ENCODE assay signal across 1 cellular context in genomic region chr21:16420086-16420724, GRCh38.
A peak's percentile ranks its signal among the peaks of the same experiment; 100 is the strongest.
TF ChIP-seq lines count a peak whose summit lies in the region.

No MANE protein-coding gene starts in this region.

TF ChIP-seq in HEK293, 187 proteins besides CTCF, POLR2A, EP300 and RAD21 (continued from another document and continues in another):
- no peak for TF ChIP-seq TSHZ1 (tag by site-specific recombination; IDR thresholded peaks at IDR 0.05; ENCODE audit: borderline replicate concordance)
- TF ChIP-seq ZNF707 (tag by site-specific recombination; IDR thresholded peaks at IDR 0.05), result no peak
- no peak for TF ChIP-seq SETDB1 (IDR thresholded peaks at IDR 0.05; ENCODE audit: insufficient read length, low read length)
- TF ChIP-seq ZNF202 (tag by site-specific recombination; IDR thresholded peaks at IDR 0.05; ENCODE audit: borderline replicate concordance), result no peak
- no peak for TF ChIP-seq HIC1 (tag by site-specific recombination; IDR thresholded peaks at IDR 0.05)
- TF ChIP-seq ZNF585B (tag by site-specific recombination; IDR thresholded peaks at IDR 0.05), result no peak
- no peak for TF ChIP-seq ZNF654 (tag by site-specific recombination; IDR thresholded peaks at IDR 0.05; ENCODE audit: low read depth)
- peak; percentile 34; the same call in 1 of the 2 replicates for TF ChIP-seq PRDM4 (tag by site-specific recombination; IDR thresholded peaks at IDR 0.05)
- TF ChIP-seq GFI1B (tag by site-specific recombination; IDR thresholded peaks at IDR 0.05), result no peak
- TF ChIP-seq ZBTB1 (tag by site-specific recombination; IDR thresholded peaks at IDR 0.05), result no peak
- TF ChIP-seq ZNF221 (tag by site-specific recombination; IDR thresholded peaks at IDR 0.05; ENCODE audit: borderline replicate concordance), result peak; percentile 89; the same call in 1 of the 2 replicates
- TF ChIP-seq ZBTB6 (tag by site-specific recombination; IDR thresholded peaks at IDR 0.05), result peak; percentile 37; the same call in 1 of the 2 replicates
- no peak for TF ChIP-seq ZNF114 (tag by site-specific recombination; IDR thresholded peaks at IDR 0.05)
- no peak for TF ChIP-seq OVOL3 (tag by site-specific recombination; IDR thresholded peaks at IDR 0.05)
- no peak for TF ChIP-seq ZNF843 (tag by site-specific recombination; IDR thresholded peaks at IDR 0.05)
- no peak for TF ChIP-seq TRIM28 (IDR thresholded peaks at IDR 0.05; ENCODE audit: borderline replicate concordance, low read length)
- TF ChIP-seq ZNF394 (tag by site-specific recombination; IDR thresholded peaks at IDR 0.05; ENCODE audit: borderline replicate concordance), result no peak
- TF ChIP-seq ZNF580 (tag by site-specific recombination; IDR thresholded peaks at IDR 0.05), result no peak
- no peak for TF ChIP-seq YY1 (tag by site-specific recombination; IDR thresholded peaks at IDR 0.05)
- no peak for TF ChIP-seq ZNF354C (tag by site-specific recombination; IDR thresholded peaks at IDR 0.05; ENCODE audit: borderline replicate concordance, low read depth)
- TF ChIP-seq ZNF529 (tag by site-specific recombination; IDR thresholded peaks at IDR 0.05; ENCODE audit: insufficient replicate concordance), result peak; percentile 70
- TF ChIP-seq ZNF266 (tag by site-specific recombination; IDR thresholded peaks at IDR 0.05; ENCODE audit: low read depth), result no peak
- no peak for TF ChIP-seq ZNF658 (tag by site-specific recombination; IDR thresholded peaks at IDR 0.05)
- TF ChIP-seq FEZF1 (tag by site-specific recombination; IDR thresholded peaks at IDR 0.05), result no peak
- no peak for TF ChIP-seq YY2 (tag by site-specific recombination; IDR thresholded peaks at IDR 0.05)
- TF ChIP-seq ZBTB21 (tag by site-specific recombination; IDR thresholded peaks at IDR 0.05), result 0 out of 2 replicates have a peak, but pooled peaks have one; percentile 45
- no peak for TF ChIP-seq KLF1 (tag by site-specific recombination; IDR thresholded peaks at IDR 0.05)
- TF ChIP-seq TCF7L2 (IDR thresholded peaks at IDR 0.05; ENCODE audit: borderline replicate concordance, low read depth, low read length), result no peak
- TF ChIP-seq ZNF660 (tag by site-specific recombination; IDR thresholded peaks at IDR 0.05), result peak; percentile 99
- TF ChIP-seq ZSCAN16 (tag by site-specific recombination; IDR thresholded peaks at IDR 0.05), result no peak
- TF ChIP-seq KLF7 (tag by site-specific recombination; IDR thresholded peaks at IDR 0.05; ENCODE audit: borderline replicate concordance), result no peak
- TF ChIP-seq ZNF792 (tag by site-specific recombination; IDR thresholded peaks at IDR 0.05), result no peak
- TF ChIP-seq ZNF350 (tag by site-specific recombination; IDR thresholded peaks at IDR 0.05), result peak; percentile 80
- no peak for TF ChIP-seq ZSCAN4 (tag by site-specific recombination; IDR thresholded peaks at IDR 0.05)
- TF ChIP-seq ZNF132 (tag by site-specific recombination; IDR thresholded peaks at IDR 0.05; ENCODE audit: borderline replicate concordance), result no peak
- no peak for TF ChIP-seq ZNF157 (tag by site-specific recombination; IDR thresholded peaks at IDR 0.05)
- no peak for TF ChIP-seq ZNF555 (tag by site-specific recombination; conservative IDR thresholded peaks at IDR 0.05)
- TF ChIP-seq ZNF704 (tag by site-specific recombination; IDR thresholded peaks at IDR 0.05), result no peak
- peak; percentile 96 for TF ChIP-seq ZBTB44 (tag by site-specific recombination; IDR thresholded peaks at IDR 0.05)
- TF ChIP-seq ZNF837 (tag by site-specific recombination; IDR thresholded peaks at IDR 0.05), result no peak
- TF ChIP-seq ZFP41 (tag by site-specific recombination; IDR thresholded peaks at IDR 0.05; ENCODE audit: borderline replicate concordance), result no peak
- TF ChIP-seq ZNF341 (tag by site-specific recombination; IDR thresholded peaks at IDR 0.05; ENCODE audit: low read depth), result no peak
- TF ChIP-seq ZSCAN30 (tag by site-specific recombination; IDR thresholded peaks at IDR 0.05), result 0 out of 2 replicates have a peak, but pooled peaks have one; percentile 52
- no peak for TF ChIP-seq ZEB2 (tag by site-specific recombination; IDR thresholded peaks at IDR 0.05)
- TF ChIP-seq ZNF37A (tag by site-specific recombination; IDR thresholded peaks at IDR 0.05), result peak; percentile 78; the same call in 1 of the 2 replicates
- TF ChIP-seq REPIN1 (tag by site-specific recombination; IDR thresholded peaks at IDR 0.05; ENCODE audit: low read depth), result no peak
- no peak for TF ChIP-seq ZNF521 (tag by site-specific recombination; IDR thresholded peaks at IDR 0.05)
- peak; percentile 90 for TF ChIP-seq KLF10 (tag by site-specific recombination; IDR thresholded peaks at IDR 0.05)
- TF ChIP-seq HOXD13 (CRISPR knock-in tag; IDR thresholded peaks at IDR 0.05; ENCODE audit: borderline replicate concordance), result no peak
- TF ChIP-seq ZNF544 (tag by site-specific recombination; IDR thresholded peaks at IDR 0.05), result peak; percentile 96
- no peak for TF ChIP-seq ZFHX2 (tag by site-specific recombination; conservative IDR thresholded peaks at IDR 0.05)
- no peak for TF ChIP-seq ZNF239 (tag by site-specific recombination; IDR thresholded peaks at IDR 0.05)
- TF ChIP-seq REST (tag by site-specific recombination; IDR thresholded peaks at IDR 0.05), result no peak
- no peak for TF ChIP-seq ZFP37 (tag by site-specific recombination; IDR thresholded peaks at IDR 0.05)
